ENCODE assay signal across 8 cellular contexts in genomic region chr22:20858615-20859416, GRCh38. TPM values are rescaled to one million over a fixed set of nuclear protein-coding genes. Genes with fewer than 3 reads are reported as not detected.
A peak's percentile ranks its signal among the peaks of the same experiment; 100 is the strongest.
DNase-seq lines count a peak whose midpoint lies in the region; ATAC-seq and TF ChIP-seq lines count a peak whose summit lies in the region.

Gene PI4KA, minus strand, starts transcription at chr22:20858811. Its CDS starts 86 bp downstream, at chr22:20858725.
Gene SNAP29, plus strand, starts transcription at chr22:20859007. Its CDS starts 104 bp downstream, at chr22:20859111.

- POLR2A ChIA-PET in GM10248 (lab: Yijun Ruan, JAX): interaction anchor here (0.5 kb wide), 1 partner anchor 143 kb away, joined by 3 read pairs; no protein-coding TSS in a partner anchor

- TF ChIP-seq CTCF in GM10248 (IDR thresholded peaks at IDR 0.05; ENCODE audit: control extremely low read depth, extremely low read depth, low read depth, missing control alignments): no peak
- peak; percentile 15 to 23 for TF ChIP-seq CTCF in suprapubic skin (IDR thresholded peaks at IDR 0.05)

- ATAC-seq in HG02610 (IDR thresholded peaks at IDR 0.05; ENCODE audit: unreplicated experiment): peak; percentile 95
- peak; percentile 96 to 97 for ATAC-seq in activated naive CD4-positive, alpha-beta T cell treated with anti-CD3 and anti-CD28 coated beads, Interleukin-2, amount 50 U/mL, for 72 hours

- CTCF ChIA-PET in GM10248 (lab: Yijun Ruan, JAX): interaction anchor here (1.0 to 1.5 kb wide), 2 partner anchors 20 to 27 kb away, joined by 3 to 5 read pairs; no protein-coding TSS in a partner anchor

- WGBS in suprapubic skin: 0% methylated on average over 5 of the region's 100 CpGs

- peak within 1 kb of the TSS; percentile 84 for H3K27ac ChIP-seq in suprapubic skin

- peak within 1 kb of the TSS; percentile 92 to 93 for H3K27ac Mint-ChIP-seq in activated naive CD4-positive, alpha-beta T cell treated with anti-CD3 and anti-CD28 coated beads, Interleukin-2, amount 50 U/mL, for 72 hours

- no peaks in the 10 kb centered on the region for H3K9me3 ChIP-seq in suprapubic skin

- peak within 1 kb of the TSS; percentile 68 for H3K4me3 ChIP-seq in suprapubic skin

- DNase-seq in GM10248 (ENCODE audit: extremely low spot score): peak; percentile 100
- peak; percentile 98 for DNase-seq in NCI-H1092 treated with DMSO at 0.1 percent for 48 hours (lab: John Stamatoyannopoulos, UW)
- DNase-seq in SKM-1 (lab: John Stamatoyannopoulos, UW; ENCODE audit: unreplicated experiment): peak; percentile 88
- peak; percentile 98 to 99 for DNase-seq in activated naive CD4-positive, alpha-beta T cell treated with anti-CD3 and anti-CD28 coated beads, Interleukin-2, amount 50 U/mL, for 72 hours (ENCODE audit: low spot score in 2 of 2)
- DNase-seq in glomerular endothelial cell (ENCODE audit: extremely low read depth, low read depth, low spot score): peak; percentile 65
- DNase-seq in occipital lobe (lab: John Stamatoyannopoulos, UW): peak; percentile 98
- DNase-seq in suprapubic skin (ENCODE audit: low spot score in 2 of 2): peak; percentile 99 to 100

- H3K36me3 ChIP-seq in suprapubic skin: no peaks in the 10 kb centered on the region

- peaks cover 63% of the 10 kb centered on the region for H3K4me1 ChIP-seq in suprapubic skin

- peaks cover 12 to 19% of the 10 kb centered on the region in 2 donors for H3K36me3 Mint-ChIP-seq in activated naive CD4-positive, alpha-beta T cell treated with anti-CD3 and anti-CD28 coated beads, Interleukin-2, amount 50 U/mL, for 72 hours

- H3K9me3 Mint-ChIP-seq in activated naive CD4-positive, alpha-beta T cell treated with anti-CD3 and anti-CD28 coated beads, Interleukin-2, amount 50 U/mL, for 72 hours: no peaks in the 10 kb centered on the region

- no peaks in the 10 kb centered on the region for H3K27me3 ChIP-seq in suprapubic skin

- peak; percentile 76 to 78 for TF ChIP-seq POLR2A in suprapubic skin (IDR thresholded peaks at IDR 0.05)

- TF ChIP-seq EP300 in suprapubic skin (IDR thresholded peaks at IDR 0.05): no peak

RNA-seq across cellular contexts. Expression of gene PI4KA, which starts in this region (rescaled TPM):
- 10 to 100 TPM; 68.3 to 97.6 TPM for total RNA-seq in activated naive CD4-positive, alpha-beta T cell treated with anti-CD3 and anti-CD28 coated beads, Interleukin-2, amount 50 U/mL, for 72 hours
- total RNA-seq in glomerular endothelial cell (37.6 and 62.8 TPM in 2 replicates), occipital lobe (41.6 TPM), suprapubic skin (100 to 1,000 TPM in 1 of 4 donors, 10 to 100 TPM in 3; 44.7 to 136 (median 67.7) TPM)

RNA-seq across cellular contexts. Expression of gene SNAP29, which starts in this region (rescaled TPM):
- 10 to 100 TPM; 25.2 to 25.6 TPM for total RNA-seq in activated naive CD4-positive, alpha-beta T cell treated with anti-CD3 and anti-CD28 coated beads, Interleukin-2, amount 50 U/mL, for 72 hours
- total RNA-seq in glomerular endothelial cell (18.2 and 30.9 TPM in 2 replicates), occipital lobe (6.1 TPM), suprapubic skin (10 to 100 TPM; 19.1 to 29.8 (median 22.8) TPM)

Comparison
In these comparisons a context has a peak if more than half of its experiments do, and no peak if none do; other contexts are left out.
1. Peak in every context shown above with its lines: DNase-seq, ATAC-seq, H3K4me3 ChIP-seq and H3K27ac ChIP-seq.